In the genomic region with DNA sequence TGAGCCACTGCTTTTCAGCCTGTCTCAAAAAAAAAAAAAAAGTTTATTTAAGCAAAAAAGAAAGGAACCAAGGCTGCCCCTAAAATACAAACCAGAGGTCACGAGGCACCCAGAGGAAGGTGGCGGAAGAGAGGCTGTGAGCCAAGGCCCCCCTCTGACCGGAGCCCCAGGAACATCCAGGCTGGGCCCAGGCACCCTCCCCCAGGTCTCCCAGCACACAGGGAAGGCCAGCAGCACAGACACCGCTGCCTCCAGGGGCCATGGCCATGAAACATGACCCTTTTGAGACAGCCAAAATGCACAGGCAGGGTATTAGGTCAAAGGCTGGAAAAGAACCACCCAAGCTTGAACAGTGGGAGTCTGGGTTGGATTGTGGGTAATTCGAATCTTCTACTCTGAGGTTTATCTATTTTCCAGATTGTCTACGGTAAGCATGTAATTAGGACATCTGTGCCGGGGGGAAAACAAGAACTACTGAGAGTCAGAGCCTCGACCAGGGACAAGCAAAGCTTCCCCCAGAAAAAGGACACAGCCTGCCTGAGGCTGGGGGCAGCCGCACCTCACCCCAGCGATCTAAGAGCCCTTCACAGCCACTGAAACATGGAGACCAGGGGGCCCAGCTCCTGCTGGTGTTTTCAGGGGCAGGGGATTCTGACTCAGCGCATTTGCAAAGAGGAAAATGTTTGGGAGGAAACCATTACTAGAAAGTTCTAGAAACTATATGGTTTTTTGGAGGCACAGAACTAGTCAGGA, we compare ENCODE assay signal across 13 cellular contexts. TPM values are rescaled to one million over a fixed set of nuclear protein-coding genes. Genes with fewer than 3 reads are reported as not detected.
DNase-seq lines count a peak whose midpoint lies in the region; ATAC-seq and TF ChIP-seq lines count a peak whose summit lies in the region.
"Had no signal": no experiment of that assay in that cellular context is flagged by ENCODE, and none has a peak within 500 bp of the region (broad histone marks: within the 10 kb centered on the region; RNA-seq: fewer than 3 reads in every experiment).

No MANE protein-coding gene starts in this region.

- no peaks in the 10 kb centered on the region for H3K27me3 ChIP-seq in esophagus muscularis mucosa
- H3K27me3 ChIP-seq: foreskin keratinocyte had no signal

- intact Hi-C loops in esophagus muscularis mucosa (cut with DNase I): no loop called here

- H3K36me3 ChIP-seq in esophagus muscularis mucosa: peaks cover 0 to 17% (median 0%) of the 10 kb centered on the region in 4 donors

- no peak overlapping the region for H3K4me3 ChIP-seq in esophagus muscularis mucosa
- H3K4me3 ChIP-seq: GM23248 had no signal

- DNase-seq in Ammon's horn (ENCODE audit: low spot score): peak; percentile 30
- DNase-seq in NCI-H69 (lab: John Stamatoyannopoulos, UW): peak; percentile 22
- no peak for DNase-seq in esophagus muscularis mucosa (ENCODE audit: extremely low spot score)
- DNase-seq in NCI-H2227 (lab: John Stamatoyannopoulos, UW; ENCODE audit: unreplicated experiment): no peak
- DNase-seq: activated naive CD8-positive, alpha-beta T cell treated with anti-CD3 and anti-CD28 coated beads, Interleukin-2, amount 10 ng/mL, durations not matched to agents 7 days and 5 days; GM23248; stimulated activated CD4-positive, alpha-beta T cell treated with anti-CD3 and anti-CD28 coated beads, Interleukin-15, amount 100 ng/mL, for 24 hours had no signal

- 77% methylated on average over 11 of the region's 11 CpGs for WGBS in esophagus muscularis mucosa

- H3K27ac Mint-ChIP-seq in nephron: peak overlapping the region; percentile 84 to 89 (median 88)
- H3K27ac Mint-ChIP-seq: activated naive CD8-positive, alpha-beta T cell treated with anti-CD3 and anti-CD28 coated beads, Interleukin-2, amount 10 ng/mL, durations not matched to agents 7 days and 5 days had no signal

- H3K9me3 Mint-ChIP-seq in nephron: no peaks in the 10 kb centered on the region
- H3K9me3 Mint-ChIP-seq: activated naive CD8-positive, alpha-beta T cell treated with anti-CD3 and anti-CD28 coated beads, Interleukin-2, amount 10 ng/mL, durations not matched to agents 7 days and 5 days had no signal

- TF ChIP-seq CTCF in esophagus muscularis mucosa (IDR thresholded peaks at IDR 0.05): no peak
- TF ChIP-seq CTCF in nephron (IDR thresholded peaks at IDR 0.05; ENCODE audit: unreplicated experiment in 3 of 3): no peak

- no peaks in the 10 kb centered on the region for H3K9me3 ChIP-seq in esophagus muscularis mucosa

- no peak for TF ChIP-seq POLR2A in esophagus muscularis mucosa (IDR thresholded peaks at IDR 0.05; ENCODE audit: low read depth)

- peaks cover 20% of the 10 kb centered on the region for H3K4me1 Mint-ChIP-seq in nephron

- no peaks in the 10 kb centered on the region for H3K27me3 Mint-ChIP-seq in nephron (ENCODE audit: low read depth)

- H3K36me3 Mint-ChIP-seq in nephron (ENCODE audit: low read depth): no peaks in the 10 kb centered on the region
- H3K36me3 Mint-ChIP-seq: activated naive CD8-positive, alpha-beta T cell treated with anti-CD3 and anti-CD28 coated beads, Interleukin-2, amount 10 ng/mL, durations not matched to agents 7 days and 5 days had no signal

- H3K4me3 Mint-ChIP-seq in nephron: peak overlapping the region in 2 of 3 experiments; percentile 9 to 32
- H3K4me3 Mint-ChIP-seq: activated naive CD8-positive, alpha-beta T cell treated with anti-CD3 and anti-CD28 coated beads, Interleukin-2, amount 10 ng/mL, durations not matched to agents 7 days and 5 days had no signal

- ATAC-seq in GM18511 (IDR thresholded peaks at IDR 0.05; ENCODE audit: unreplicated experiment) (no peak), HG02763 (IDR thresholded peaks at IDR 0.05; ENCODE audit: unreplicated experiment) (no peak), GM18909 (IDR thresholded peaks at IDR 0.05; ENCODE audit: poor library complexity, unreplicated experiment) (no peak)

- peaks cover 7 to 33% (median 30%) of the 10 kb centered on the region in 4 donors for H3K4me1 ChIP-seq in esophagus muscularis mucosa

- H3K27ac ChIP-seq in esophagus muscularis mucosa (replicated peaks in 1 of 4): peak overlapping the region in 3 of 4 donors; percentile 26 to 28 (median 27)
- H3K27ac ChIP-seq: foreskin keratinocyte had no signal

- TF ChIP-seq EP300 in esophagus muscularis mucosa (IDR thresholded peaks at IDR 0.05): no peak

RNA-seq across cellular contexts. Expression of a gene that starts 8.4 kb away (rescaled TPM):
- 1 to 10 TPM; 1.7 to 5.3 (median 3.7) TPM for total RNA-seq in esophagus muscularis mucosa
- total RNA-seq: HT1080 had no signal

RNA-seq across cellular contexts. Expression of a gene that starts 35.5 kb away (rescaled TPM):
- 100 to 1,000 TPM in 3 of 4 donors, 10 to 100 TPM in 1; 95.4 to 168 (median 137) TPM for total RNA-seq in esophagus muscularis mucosa

RNA-seq across cellular contexts. Expression of a gene that starts 42.0 kb away (rescaled TPM):
- 10 to 100 TPM; 11.3 to 20.7 (median 14.4) TPM for total RNA-seq in esophagus muscularis mucosa

RNA-seq across cellular contexts. Expression of a gene that starts 55.1 kb away (rescaled TPM):
- 100 to 1,000 TPM in 2 of 4 donors, 10 to 100 TPM in 2; 58.1 to 156 (median 85.7) TPM for total RNA-seq in esophagus muscularis mucosa

Comparison
In these comparisons a context has a peak if more than half of its experiments do, and no peak if none do; other contexts are left out.
1. DNase-seq: peak in Ammon's horn (single experiment) and NCI-H69 (single experiment); none in esophagus muscularis mucosa (single experiment) and NCI-H2227 (single experiment).